Comparison of ENCODE assay signal across 13 cellular contexts in genomic region chr14:35299708-35300107, GRCh38. TPM values are rescaled to one million over a fixed set of nuclear protein-coding genes. Genes with fewer than 3 reads are reported as not detected.
DNase-seq lines count a peak whose midpoint lies in the region; ATAC-seq and TF ChIP-seq lines count a peak whose summit lies in the region.
"Had no signal": no experiment of that assay in that cellular context is flagged by ENCODE, and none has a peak within 500 bp of the region (broad histone marks: within the 10 kb centered on the region; RNA-seq: fewer than 3 reads in every experiment).

No MANE protein-coding gene starts in this region.

- H3K27me3 Mint-ChIP-seq in CD4-positive, CD25-positive, alpha-beta regulatory T cell = no peaks in the 10 kb centered on the region
- H3K27me3 Mint-ChIP-seq in GM23338 (ENCODE audit: insufficient read depth, low read depth, poor library complexity) (no peaks in the 10 kb centered on the region), mesothelial cell of epicardium (ENCODE audit: low read depth) (no peaks in the 10 kb centered on the region), glutamatergic neuron (ENCODE audit: unreplicated experiment) (no peaks in the 10 kb centered on the region)
- H3K27me3 Mint-ChIP-seq in activated T-helper 1 cell treated with anti-CD3 and anti-CD28 coated beads, Interleukin-12 subunit alpha, Interleukin-12 subunit beta, Interleukin-2, Interleukin-4 antibody, amounts not matched to agents 30 ng/mL and 10 ng/mL and 1 ng/mL, durations not matched to agents 14 hours and 24 hours and 36 hours (ENCODE audit: insufficient read depth) = no peaks in the 10 kb centered on the region

- H3K36me3 ChIP-seq in CD4-positive, CD25-positive, alpha-beta regulatory T cell (ENCODE audit: control insufficient read depth, insufficient read depth, low read length) = peaks cover 3% of the 10 kb centered on the region
- H3K36me3 ChIP-seq in GM23338 (ENCODE audit: insufficient read depth) = no peaks in the 10 kb centered on the region
- H3K36me3 ChIP-seq: adrenal gland, colonic mucosa, sigmoid colon had no signal

- intact Hi-C loops in activated T-helper 1 cell treated with anti-CD3 and anti-CD28 coated beads, Interleukin-12 subunit alpha, Interleukin-12 subunit beta, Interleukin-2, Interleukin-4 antibody, amounts not matched to agents 30 ng/mL and 10 ng/mL and 1 ng/mL, durations not matched to agents 14 hours and 24 hours and 36 hours (cut with micrococcal nuclease) = no loop called here

- peak overlapping the region in 3 of 4 donors; percentile 52 to 57 (median 57) for H3K4me3 Mint-ChIP-seq in CD4-positive, CD25-positive, alpha-beta regulatory T cell
- H3K4me3 Mint-ChIP-seq in GM23338 (no peak overlapping the region), mesothelial cell of epicardium (no peak overlapping the region), glutamatergic neuron (ENCODE audit: unreplicated experiment) (no peak overlapping the region)
- H3K4me3 Mint-ChIP-seq in activated T-helper 1 cell treated with anti-CD3 and anti-CD28 coated beads, Interleukin-12 subunit alpha, Interleukin-12 subunit beta, Interleukin-2, Interleukin-4 antibody, amounts not matched to agents 30 ng/mL and 10 ng/mL and 1 ng/mL, durations not matched to agents 14 hours and 24 hours and 36 hours = peak overlapping the region; percentile 31
- H3K4me3 Mint-ChIP-seq: neural crest cell had no signal

- no peaks in the 10 kb centered on the region for H3K27me3 ChIP-seq in CD4-positive, CD25-positive, alpha-beta regulatory T cell (ENCODE audit: control insufficient read depth, insufficient read depth, low read length)
- no peaks in the 10 kb centered on the region for H3K27me3 ChIP-seq in GM23338 (ENCODE audit: insufficient read depth)
- H3K27me3 ChIP-seq: adrenal gland, colonic mucosa, sigmoid colon had no signal

- no peaks in the 10 kb centered on the region for H3K9me3 ChIP-seq in CD4-positive, CD25-positive, alpha-beta regulatory T cell (ENCODE audit: control insufficient read depth in 2 of 2, low read length in 2 of 2)
- H3K9me3 ChIP-seq: adrenal gland, colonic mucosa, sigmoid colon had no signal

- H3K9me2 ChIP-seq in GM23338 (ENCODE audit: insufficient read depth) = no peaks in the 10 kb centered on the region

- H3K9me3 Mint-ChIP-seq in CD4-positive, CD25-positive, alpha-beta regulatory T cell = no peaks in the 10 kb centered on the region
- H3K9me3 Mint-ChIP-seq in GM23338 (no peaks in the 10 kb centered on the region), mesothelial cell of epicardium (peaks cover 13% of the 10 kb centered on the region), glutamatergic neuron (ENCODE audit: unreplicated experiment) (no peaks in the 10 kb centered on the region)
- H3K9me3 Mint-ChIP-seq in activated T-helper 1 cell treated with anti-CD3 and anti-CD28 coated beads, Interleukin-12 subunit alpha, Interleukin-12 subunit beta, Interleukin-2, Interleukin-4 antibody, amounts not matched to agents 30 ng/mL and 10 ng/mL and 1 ng/mL, durations not matched to agents 14 hours and 24 hours and 36 hours = peaks cover 3% of the 10 kb centered on the region
- H3K9me3 Mint-ChIP-seq: neural crest cell had no signal

- H3K4me1 ChIP-seq in CD4-positive, CD25-positive, alpha-beta regulatory T cell (ENCODE audit: control insufficient read depth, insufficient read depth, low read length, poor library complexity, severe bottlenecking) = peaks cover 70% of the 10 kb centered on the region
- peaks cover 7% of the 10 kb centered on the region for H3K4me1 ChIP-seq in GM23338 (ENCODE audit: insufficient read depth)

- peak overlapping the region; percentile 48 for H3K4me3 ChIP-seq in CD4-positive, CD25-positive, alpha-beta regulatory T cell (ENCODE audit: low read depth, low read length)
- no peak overlapping the region for H3K4me3 ChIP-seq in GM23338
- H3K4me3 ChIP-seq: adrenal gland, colonic mucosa, sigmoid colon had no signal

- peak overlapping the region; percentile 67 to 95 (median 85) for H3K27ac Mint-ChIP-seq in CD4-positive, CD25-positive, alpha-beta regulatory T cell
- H3K27ac Mint-ChIP-seq in GM23338 = no peak overlapping the region; the same call in 1 of the 2 replicates
- H3K27ac Mint-ChIP-seq in activated T-helper 1 cell treated with anti-CD3 and anti-CD28 coated beads, Interleukin-12 subunit alpha, Interleukin-12 subunit beta, Interleukin-2, Interleukin-4 antibody, amounts not matched to agents 30 ng/mL and 10 ng/mL and 1 ng/mL, durations not matched to agents 14 hours and 24 hours and 36 hours = peak overlapping the region; percentile 76
- peak overlapping the region; percentile 31 for H3K27ac Mint-ChIP-seq in mesothelial cell of epicardium
- H3K27ac Mint-ChIP-seq in glutamatergic neuron (ENCODE audit: unreplicated experiment) = no peak overlapping the region

- no peaks in the 10 kb centered on the region for H3F3A ChIP-seq in GM23338 (replicated peaks; ENCODE audit: low read depth)

- no peak overlapping the region for H2AFZ ChIP-seq in GM23338

- no peak for DNase-seq in CD4-positive, CD25-positive, alpha-beta regulatory T cell
- DNase-seq in GM23338 (ENCODE audit: low spot score) = no peak
- no peak for DNase-seq in activated T-helper 1 cell treated with anti-CD3 and anti-CD28 coated beads, Interleukin-12 subunit alpha, Interleukin-12 subunit beta, Interleukin-2, Interleukin-4 antibody, amounts not matched to agents 30 ng/mL and 10 ng/mL and 1 ng/mL, durations not matched to agents 14 hours and 24 hours and 36 hours (ENCODE audit: low spot score)
- no peak for DNase-seq in mesothelial cell of epicardium (ENCODE audit: low spot score in 2 of 2, unreplicated experiment in 2 of 2)
- DNase-seq in activated effector memory CD4-positive, alpha-beta T cell treated with anti-CD3 and anti-CD28 coated beads, Interleukin-2, amount 50 U/mL, for 16 hours = no peak
- no peak for DNase-seq in pons (ENCODE audit: low spot score)
- no peak for DNase-seq in glutamatergic neuron
- DNase-seq: adrenal gland, colonic mucosa, sigmoid colon had no signal

- H4K20me1 ChIP-seq in GM23338 (replicated peaks; ENCODE audit: insufficient read depth) = peaks cover 17% of the 10 kb centered on the region; the same call in 1 of the 2 replicates

- peaks cover 42 to 82% (median 60%) of the 10 kb centered on the region in 4 donors for H3K4me1 Mint-ChIP-seq in CD4-positive, CD25-positive, alpha-beta regulatory T cell
- H3K4me1 Mint-ChIP-seq in GM23338 (peaks cover 17% of the 10 kb centered on the region; the same call in 2 of the 3 replicates), mesothelial cell of epicardium (peaks cover 18% of the 10 kb centered on the region), glutamatergic neuron (ENCODE audit: low read depth, unreplicated experiment) (no peaks in the 10 kb centered on the region)
- peaks cover 59% of the 10 kb centered on the region for H3K4me1 Mint-ChIP-seq in activated T-helper 1 cell treated with anti-CD3 and anti-CD28 coated beads, Interleukin-12 subunit alpha, Interleukin-12 subunit beta, Interleukin-2, Interleukin-4 antibody, amounts not matched to agents 30 ng/mL and 10 ng/mL and 1 ng/mL, durations not matched to agents 14 hours and 24 hours and 36 hours (ENCODE audit: low read depth)

- TF ChIP-seq CTCF in GM23338 (conservative IDR thresholded peaks at IDR 0.05; ENCODE audit: low read depth in 2 of 2) = no peak
- no peak for TF ChIP-seq CTCF in mesothelial cell of epicardium (IDR thresholded peaks at IDR 0.05; ENCODE audit: unreplicated experiment)
- TF ChIP-seq CTCF in glutamatergic neuron (IDR thresholded peaks at IDR 0.05; ENCODE audit: partially characterized antibody, unreplicated experiment) = no peak

- peaks cover 13% of the 10 kb centered on the region for H3K36me3 Mint-ChIP-seq in CD4-positive, CD25-positive, alpha-beta regulatory T cell
- H3K36me3 Mint-ChIP-seq in GM23338 (ENCODE audit: low read depth) (peaks cover 18% of the 10 kb centered on the region), mesothelial cell of epicardium (peaks cover 18% of the 10 kb centered on the region), glutamatergic neuron (ENCODE audit: unreplicated experiment) (no peaks in the 10 kb centered on the region)
- H3K36me3 Mint-ChIP-seq in activated T-helper 1 cell treated with anti-CD3 and anti-CD28 coated beads, Interleukin-12 subunit alpha, Interleukin-12 subunit beta, Interleukin-2, Interleukin-4 antibody, amounts not matched to agents 30 ng/mL and 10 ng/mL and 1 ng/mL, durations not matched to agents 14 hours and 24 hours and 36 hours (ENCODE audit: low read depth) = peaks cover 26% of the 10 kb centered on the region

- peaks cover 100% of the 10 kb centered on the region for H3K79me2 ChIP-seq in GM23338 (replicated peaks; ENCODE audit: insufficient read depth)

- no peak for ATAC-seq in CD4-positive, CD25-positive, alpha-beta regulatory T cell (ENCODE audit: low read depth in 2 of 2)
- ATAC-seq in GM23338 (no peak), esophagus mucosa (no peak)

- no peak overlapping the region for H3K4me2 ChIP-seq in GM23338

- no peak overlapping the region for H3K27ac ChIP-seq in CD4-positive, CD25-positive, alpha-beta regulatory T cell (ENCODE audit: insufficient read depth, low read length, poor library complexity, severe bottlenecking)
- peak overlapping the region; percentile 9; the same call in 1 of the 2 replicates for H3K27ac ChIP-seq in GM23338 (ENCODE audit: low read depth)
- H3K27ac ChIP-seq: adrenal gland, C4-2B, colonic mucosa had no signal

TF ChIP-seq in GM23338, 12 proteins besides CTCF, POLR2A, EP300 and RAD21 (continues in another document):
- TF ChIP-seq ZNF331 (CRISPR knock-in tag; IDR thresholded peaks at IDR 0.05; ENCODE audit: low read depth) = no peak
- no peak for TF ChIP-seq NANOG (IDR thresholded peaks at IDR 0.05; ENCODE audit: borderline replicate concordance)
- no peak for TF ChIP-seq JUNB (IDR thresholded peaks at IDR 0.05; ENCODE audit: unreplicated experiment)
- no peak for TF ChIP-seq EZH2phosphoT487 (IDR thresholded peaks at IDR 0.05; ENCODE audit: unreplicated experiment)
- no peak for TF ChIP-seq ZNF114 (CRISPR knock-in tag; IDR thresholded peaks at IDR 0.05)
- no peak for TF ChIP-seq EZH2 (IDR thresholded peaks at IDR 0.05; ENCODE audit: low read depth, unreplicated experiment)

RNA-seq across cellular contexts. Expression of gene PSMA6, which starts 7.5 kb away (rescaled TPM):
- total RNA-seq in CD4-positive, CD25-positive, alpha-beta regulatory T cell = 132 TPM
- polyA plus RNA-seq in CD4-positive, CD25-positive, alpha-beta regulatory T cell = 100 to 1,000 TPM; 330 to 480 (median 385) TPM
- 216 and 223 TPM in 2 replicates for total RNA-seq in GM23338 (2014; rRNA removed; shearing (Covaris generic))
- 296 and 300 TPM in 2 replicates for polyA plus RNA-seq in GM23338 (2016; fragmentation: Nextera tagmentation; extraction: Ambion mirVana)
- 475 and 479 TPM in 2 replicates for total RNA-seq in activated T-helper 1 cell treated with anti-CD3 and anti-CD28 coated beads, Interleukin-12 subunit alpha, Interleukin-12 subunit beta, Interleukin-2, Interleukin-4 antibody, amounts not matched to agents 30 ng/mL and 10 ng/mL and 1 ng/mL, durations not matched to agents 14 hours and 24 hours and 36 hours
- total RNA-seq in mesothelial cell of epicardium (155 to 156 TPM (median 156 TPM) in 3 replicates), esophagus mucosa (188 TPM), glutamatergic neuron (ENCODE audit: unreplicated experiment) (148 TPM)

Comparison
In these comparisons a context has a peak if more than half of its experiments do, and no peak if none do; other contexts are left out.
1. H3K27ac Mint-ChIP-seq: peak in CD4-positive, CD25-positive, alpha-beta regulatory T cell (3 of 3), activated T-helper 1 cell treated with anti-CD3 and anti-CD28 coated beads, Interleukin-12 subunit alpha, Interleukin-12 subunit beta, Interleukin-2, Interleukin-4 antibody, amounts not matched to agents 30 ng/mL and 10 ng/mL and 1 ng/mL, durations not matched to agents 14 hours and 24 hours and 36 hours (single experiment) and mesothelial cell of epicardium (single experiment); none in GM23338 (single experiment) and glutamatergic neuron (single experiment).
2. H3K4me3 Mint-ChIP-seq: peak in CD4-positive, CD25-positive, alpha-beta regulatory T cell (3 of 4) and activated T-helper 1 cell treated with anti-CD3 and anti-CD28 coated beads, Interleukin-12 subunit alpha, Interleukin-12 subunit beta, Interleukin-2, Interleukin-4 antibody, amounts not matched to agents 30 ng/mL and 10 ng/mL and 1 ng/mL, durations not matched to agents 14 hours and 24 hours and 36 hours (single experiment); none in GM23338 (single experiment), mesothelial cell of epicardium (single experiment) and glutamatergic neuron (single experiment).